In genomic region chr15:51483985-51484384, GRCh38 we compare ENCODE assay signal across 16 cellular contexts.
DNase-seq lines count a peak whose midpoint lies in the region; ATAC-seq and TF ChIP-seq lines count a peak whose summit lies in the region.
"Had no signal": no experiment of that assay in that cellular context is flagged by ENCODE, and none has a peak within 500 bp of the region (broad histone marks: within the 10 kb centered on the region; RNA-seq: fewer than 3 reads in every experiment).

No MANE protein-coding gene starts in this region.

- H3K4me3 ChIP-seq in IMR-90 (ENCODE audit: insufficient read depth, low read depth, low read length) (no peak overlapping the region), mesenchymal stem cell (ENCODE audit: insufficient read depth in 1 of 2, low read depth in 1 of 2, low read length in 2 of 2) (peak overlapping the region in 1 of 2 experiments; percentile 30), upper lobe of right lung (no peak overlapping the region)
- H3K4me3 ChIP-seq: A549; BLaER1 treated with 17β-estradiol and CSF1 and Interleukin-3, amounts not matched to agents 10 nM and 100 nM had no signal

- H4K91ac ChIP-seq in IMR-90 (ENCODE audit: insufficient read depth, low read depth, low read length) = no peak overlapping the region
- peak overlapping the region; percentile 41 for H4K91ac ChIP-seq in mesenchymal stem cell (ENCODE audit: low read length)

- H3K9ac ChIP-seq in IMR-90 (ENCODE audit: low read depth, low read length) (no peak overlapping the region), mesenchymal stem cell (ENCODE audit: low read length) (no peak overlapping the region)
- H3K9ac ChIP-seq: BLaER1 treated with 17β-estradiol and CSF1 and Interleukin-3, amounts not matched to agents 10 nM and 100 nM had no signal

- TF ChIP-seq CTCF in IMR-90 (conservative IDR thresholded peaks at IDR 0.05; ENCODE audit: low read depth, low read length) (no peak), upper lobe of right lung (IDR thresholded peaks at IDR 0.05) (no peak)

- no peak overlapping the region for H2AK9ac ChIP-seq in IMR-90 (replicated peaks; ENCODE audit: low read depth, low read length, poor library complexity)

- H3K4me1 ChIP-seq in IMR-90 (ENCODE audit: control insufficient read depth, insufficient read depth, low read length) = no peaks in the 10 kb centered on the region
- no peaks in the 10 kb centered on the region for H3K4me1 ChIP-seq in mesenchymal stem cell (ENCODE audit: control insufficient read depth, insufficient read depth, low read depth, low read length)
- no peaks in the 10 kb centered on the region for H3K4me1 ChIP-seq in upper lobe of right lung
- H3K4me1 ChIP-seq: A549; BLaER1 treated with 17β-estradiol and CSF1 and Interleukin-3, amounts not matched to agents 10 nM and 100 nM; Caco-2 had no signal

- H3K18ac ChIP-seq in IMR-90 (ENCODE audit: low read depth, low read length) (no peak overlapping the region), mesenchymal stem cell (ENCODE audit: low read depth in 1 of 2, low read length in 2 of 2) (no peak overlapping the region)

- no peaks in the 10 kb centered on the region; a peak in 1 of 4 replicates for H3K79me1 ChIP-seq in IMR-90 (ENCODE audit: low read depth in 1 of 2, low read length in 2 of 2)
- peaks cover 15% of the 10 kb centered on the region for H3K79me1 ChIP-seq in mesenchymal stem cell (replicated peaks; ENCODE audit: low read length, poor library complexity, severe bottlenecking)

- peaks cover 5% of the 10 kb centered on the region; the same call in 1 of the 2 replicates for H3K36me3 ChIP-seq in IMR-90 (ENCODE audit: control insufficient read depth, insufficient read depth, low read length)
- peaks cover 14 to 57% of the 10 kb centered on the region in 2 experiments for H3K36me3 ChIP-seq in mesenchymal stem cell (ENCODE audit: control insufficient read depth in 1 of 2, insufficient read depth in 2 of 2, low read depth in 1 of 2, low read length in 2 of 2)
- peaks cover 37% of the 10 kb centered on the region for H3K36me3 ChIP-seq in upper lobe of right lung

- H2BK20ac ChIP-seq in IMR-90 (ENCODE audit: low read depth, low read length) = no peak overlapping the region

- no peaks in the 10 kb centered on the region for H4K20me1 ChIP-seq in IMR-90 (ENCODE audit: insufficient read depth, low read length)

- H3K9me3 ChIP-seq in IMR-90 (ENCODE audit: control insufficient read depth, insufficient read depth, low read length) = peaks cover 11% of the 10 kb centered on the region
- H3K9me3 ChIP-seq in mesenchymal stem cell (ENCODE audit: control insufficient read depth, low read length) = peaks cover 47% of the 10 kb centered on the region
- H3K9me3 ChIP-seq in upper lobe of right lung = peaks cover 18% of the 10 kb centered on the region

- H2AFZ ChIP-seq in IMR-90 (replicated peaks; ENCODE audit: low read length, poor library complexity) (peak overlapping the region; percentile 46), mesenchymal stem cell (ENCODE audit: low read depth, low read length) (no peak overlapping the region)

- no CpG with 5 or more reads among the region's 3 CpGs for WGBS in IMR-90 (ENCODE audit: extremely low coverage in 2 of 2, insufficient read length in 1 of 2), 2 experiments
- WGBS in mesenchymal stem cell = 99% methylated on average over 3 of the region's 3 CpGs

- H4K8ac ChIP-seq in IMR-90 (ENCODE audit: low read depth in 2 of 2, low read length in 2 of 2) = no peak overlapping the region
- H4K8ac ChIP-seq in mesenchymal stem cell (ENCODE audit: low read length) = no peak overlapping the region

- dilution Hi-C loops in IMR-90 (cut with HindIII; ENCODE audit: low sequenced_read_pairs, unreplicated experiment) = no loop called here

- H2AK5ac ChIP-seq in IMR-90 (ENCODE audit: low read depth, low read length) (no peak overlapping the region), mesenchymal stem cell (ENCODE audit: low read length, severe bottlenecking) (no peak overlapping the region)

- CTCF ChIA-PET in IMR-90 (lab: Yijun Ruan, JAX) = no interaction called here

- no peaks in the 10 kb centered on the region for H3K27me3 ChIP-seq in IMR-90 (ENCODE audit: control insufficient read depth, insufficient read depth, low read length)
- H3K27me3 ChIP-seq in mesenchymal stem cell (ENCODE audit: control insufficient read depth in 1 of 2, insufficient read depth in 1 of 2, low read length in 2 of 2) = no peaks in the 10 kb centered on the region
- no peaks in the 10 kb centered on the region for H3K27me3 ChIP-seq in upper lobe of right lung
- H3K27me3 ChIP-seq: BLaER1 treated with 17β-estradiol and CSF1 and Interleukin-3, amounts not matched to agents 10 nM and 100 nM had no signal

- POLR2A ChIA-PET in IMR-90 (lab: Charles Lee; ENCODE audit: unreplicated experiment) = no interaction called here

- H4K5ac ChIP-seq in IMR-90 (ENCODE audit: low read depth, low read length) = no peak overlapping the region

- no peak overlapping the region for H2BK12ac ChIP-seq in mesenchymal stem cell (ENCODE audit: low read length in 2 of 2)

- in situ Hi-C loops in IMR-90 (cut with MboI; ENCODE audit: low sequenced_read_pairs) = no loop called here

- H3K14ac ChIP-seq in IMR-90 (replicated peaks; ENCODE audit: low read depth, low read length) (no peak overlapping the region), mesenchymal stem cell (ENCODE audit: low read length in 2 of 2) (no peak overlapping the region)

- intact Hi-C loops in IMR-90 (cut with micrococcal nuclease) = no loop called here
- intact Hi-C loops in upper lobe of right lung (cut with DNase I) = no loop called here
- intact Hi-C loops in left cardiac atrium (cut with DNase I) = no loop called here

- H3K27ac ChIP-seq in IMR-90 (ENCODE audit: insufficient read depth, low read length) (no peak overlapping the region), mesenchymal stem cell (ENCODE audit: low read length, poor library complexity, severe bottlenecking) (no peak overlapping the region), upper lobe of right lung (no peak overlapping the region)
- H3K27ac ChIP-seq: 22Rv1; A549; BLaER1 treated with 17β-estradiol and CSF1 and Interleukin-3, amounts not matched to agents 10 nM and 100 nM; C4-2B had no signal

- ATAC-seq in IMR-90 (ENCODE audit: low read depth) (no peak), upper lobe of right lung (peak; percentile 15), left cardiac atrium (no peak), GM21381 (IDR thresholded peaks at IDR 0.05; ENCODE audit: unreplicated experiment) (no peak)
- ATAC-seq: A549; CD8-positive, alpha-beta T cell had no signal

- TF ChIP-seq POLR2A in IMR-90 (IDR thresholded peaks at IDR 0.05; ENCODE audit: low read depth, low read length) = no peak

- H3K4ac ChIP-seq in IMR-90 (ENCODE audit: low read depth, low read length) (no peak overlapping the region), mesenchymal stem cell (ENCODE audit: low read depth in 1 of 2, low read length in 2 of 2) (no peak overlapping the region)

- H3K56ac ChIP-seq in IMR-90 (ENCODE audit: extremely low read depth, insufficient read depth, low read length) = no peak overlapping the region

- H2BK15ac ChIP-seq in IMR-90 (ENCODE audit: low read depth, low read length) (no peak overlapping the region), mesenchymal stem cell (ENCODE audit: low read depth, poor library complexity, severe bottlenecking) (no peak overlapping the region)

- H2BK5ac ChIP-seq in IMR-90 (ENCODE audit: low read depth, low read length, poor library complexity, severe bottlenecking) (no peak overlapping the region), mesenchymal stem cell (ENCODE audit: low read depth, low read length, poor library complexity, severe bottlenecking) (no peak overlapping the region)

- TF ChIP-seq RAD21 in IMR-90 (IDR thresholded peaks at IDR 0.05; ENCODE audit: low read length) = no peak

- BruUV-seq in IMR-90 (replicated peaks; lab: Mats Ljungman, UMichigan) = no TSS peak

- no peak overlapping the region for H3K23ac ChIP-seq in IMR-90 (ENCODE audit: low read depth, low read length)
- H3K23ac ChIP-seq in mesenchymal stem cell (ENCODE audit: low read length in 2 of 2) = no peak overlapping the region

- H2BK120ac ChIP-seq in IMR-90 (ENCODE audit: low read depth, low read length) = no peak overlapping the region
- H2BK120ac ChIP-seq in mesenchymal stem cell (ENCODE audit: low read depth, low read length) = no peak overlapping the region

- DNase-seq in IMR-90 (no peak), mesenchymal stem cell (no peak), upper lobe of right lung (no peak), left cardiac atrium (no peak)
- DNase-seq: AML-193; Caco-2; Calu3; CD4-positive, alpha-beta T cell; CD8-positive, alpha-beta T cell; DMS79 treated with DMSO at 0.1 percent for 48 hours; GF-D8 had no signal

- H3K4me2 ChIP-seq in IMR-90 (ENCODE audit: low read depth, low read length) = no peak overlapping the region
- no peak overlapping the region for H3K4me2 ChIP-seq in mesenchymal stem cell (ENCODE audit: low read length, poor library complexity, severe bottlenecking)
- H3K4me2 ChIP-seq: A549; BLaER1 treated with 17β-estradiol and CSF1 and Interleukin-3, amounts not matched to agents 10 nM and 100 nM had no signal

- no peaks in the 10 kb centered on the region for H3K9me1 ChIP-seq in IMR-90 (ENCODE audit: insufficient read depth, low read length)

TF ChIP-seq in IMR-90, 13 proteins besides CTCF, POLR2A, EP300 and RAD21:
- TF ChIP-seq NFE2L2 (IDR thresholded peaks at IDR 0.05; ENCODE audit: low read depth, low read length) (no peak), MAZ (IDR thresholded peaks at IDR 0.05; ENCODE audit: borderline replicate concordance, low read depth, low read length) (no peak)
